11 cellular contexts compared by ENCODE assay signal in the genomic region with DNA sequence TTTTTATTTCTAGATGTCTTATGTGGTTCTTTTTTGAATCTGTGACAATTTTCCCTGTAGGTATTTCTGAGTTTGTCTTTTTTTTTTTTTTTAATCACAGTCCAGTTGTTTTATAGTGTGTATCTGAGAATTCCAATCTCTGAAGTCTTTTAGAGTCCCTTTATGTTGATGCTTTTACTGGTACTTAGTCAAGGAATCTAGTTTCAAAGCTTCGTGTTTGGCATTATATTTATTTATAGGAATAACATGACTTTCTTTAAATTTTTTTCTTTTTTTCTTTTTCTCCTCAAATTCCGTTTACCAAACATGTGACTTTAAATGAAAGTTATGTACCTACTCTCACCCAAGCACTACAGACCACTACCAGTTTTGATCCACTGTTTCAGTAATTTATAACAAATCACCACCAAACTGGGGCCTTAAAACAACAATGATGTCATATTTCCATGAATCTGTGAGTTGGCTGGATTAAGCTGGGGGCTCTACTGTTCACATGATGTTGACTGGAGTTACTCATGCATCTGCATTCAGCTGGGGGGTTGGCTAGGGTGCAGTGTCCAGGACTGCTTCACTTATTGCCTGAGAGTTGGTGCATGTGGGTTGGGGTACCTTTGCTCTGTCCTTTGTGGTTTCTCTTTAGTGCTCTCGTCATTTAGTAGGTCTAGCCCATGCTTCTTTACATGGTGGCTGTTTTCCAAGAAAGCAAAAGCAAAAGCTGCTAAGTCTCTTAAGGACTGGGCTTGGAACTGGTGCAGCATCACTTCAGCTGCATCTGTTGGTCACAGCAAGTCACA. TPM values are rescaled to one million over a fixed set of nuclear protein-coding genes. Genes with fewer than 3 reads are reported as not detected.
DNase-seq lines count a peak whose midpoint lies in the region; ATAC-seq and TF ChIP-seq lines count a peak whose summit lies in the region.
"Had no signal": no experiment of that assay in that cellular context is flagged by ENCODE, and none has a peak within 500 bp of the region (broad histone marks: within the 10 kb centered on the region; RNA-seq: fewer than 3 reads in every experiment).

No MANE protein-coding gene starts in this region.

- TF ChIP-seq CTCF in MCF 10A (IDR thresholded peaks at IDR 0.05; ENCODE audit: unreplicated experiment) (no peak), breast epithelium (IDR thresholded peaks at IDR 0.05) (no peak), transverse colon (IDR thresholded peaks at IDR 0.05) (no peak)
- no peak for TF ChIP-seq CTCF in CD4-positive, alpha-beta T cell (IDR thresholded peaks at IDR 0.05)

- H3K27ac ChIP-seq in breast epithelium (no peak overlapping the region), transverse colon (peak overlapping the region; percentile 7 to 72 (median 58))
- no peak overlapping the region for H3K27ac ChIP-seq in CD4-positive, alpha-beta T cell (ENCODE audit: low read depth, low read length)
- H3K27ac ChIP-seq: KMS-11 had no signal

- DNase-seq in MCF 10A (ENCODE audit: unreplicated experiment) (peak; percentile 14), breast epithelium (ENCODE audit: low spot score in 2 of 2) (no peak), globus pallidus (ENCODE audit: low spot score) (peak; percentile 16), transverse colon (no peak)
- no peak for DNase-seq in activated T-helper 1 cell treated with anti-CD3 and anti-CD28 coated beads, Interleukin-12 subunit alpha, Interleukin-12 subunit beta, Interleukin-2, Interleukin-4 antibody, amounts not matched to agents 30 ng/mL and 10 ng/mL and 1 ng/mL, durations not matched to agents 14 hours and 24 hours and 36 hours (ENCODE audit: low spot score)
- no peak for DNase-seq in CD4-positive, alpha-beta T cell
- DNase-seq: CD8-positive, alpha-beta memory T cell; NCI-H510A had no signal

- BruUV-seq in MCF 10A (replicated peaks; lab: Mats Ljungman, UMichigan), result no TSS peak

- H3K36me3 ChIP-seq in breast epithelium (no peaks in the 10 kb centered on the region), transverse colon (no peaks in the 10 kb centered on the region)

- H3K27me3 ChIP-seq in breast epithelium (no peaks in the 10 kb centered on the region), transverse colon (no peaks in the 10 kb centered on the region)
- H3K27me3 ChIP-seq in CD4-positive, alpha-beta T cell (ENCODE audit: control insufficient read depth, insufficient read depth, low read length), result no peaks in the 10 kb centered on the region

- in situ Hi-C loops in transverse colon (cut with MboI; ENCODE audit: low pct_ligation_motif_present in 1 of 4, low pct_unique_long_range_greater_than_20kb in 1 of 4, low sequenced_read_pairs in 3 of 4), result no loop called here

- H3K4me1 ChIP-seq in breast epithelium (no peaks in the 10 kb centered on the region), transverse colon (peaks cover 6 to 37% (median 21%) of the 10 kb centered on the region in 4 donors)

- H3K4me1 Mint-ChIP-seq in MCF 10A (ENCODE audit: insufficient read depth, unreplicated experiment), result peaks cover 15% of the 10 kb centered on the region
- H3K4me1 Mint-ChIP-seq in activated T-helper 1 cell treated with anti-CD3 and anti-CD28 coated beads, Interleukin-12 subunit alpha, Interleukin-12 subunit beta, Interleukin-2, Interleukin-4 antibody, amounts not matched to agents 30 ng/mL and 10 ng/mL and 1 ng/mL, durations not matched to agents 14 hours and 24 hours and 36 hours (ENCODE audit: low read depth), result peaks cover 38% of the 10 kb centered on the region
- H3K4me1 Mint-ChIP-seq in CD4-positive, alpha-beta T cell (ENCODE audit: low read depth), result peaks cover 22% of the 10 kb centered on the region

- no peaks in the 10 kb centered on the region for H3K9me3 ChIP-seq in breast epithelium
- H3K9me3 ChIP-seq in transverse colon, result no peaks in the 10 kb centered on the region
- H3K9me3 ChIP-seq in CD4-positive, alpha-beta T cell (ENCODE audit: control insufficient read depth, low read length), result no peaks in the 10 kb centered on the region

- no peak overlapping the region for H3K4me3 Mint-ChIP-seq in MCF 10A (ENCODE audit: unreplicated experiment)
- H3K4me3 Mint-ChIP-seq in activated T-helper 1 cell treated with anti-CD3 and anti-CD28 coated beads, Interleukin-12 subunit alpha, Interleukin-12 subunit beta, Interleukin-2, Interleukin-4 antibody, amounts not matched to agents 30 ng/mL and 10 ng/mL and 1 ng/mL, durations not matched to agents 14 hours and 24 hours and 36 hours, result no peak overlapping the region
- no peak overlapping the region for H3K4me3 Mint-ChIP-seq in CD4-positive, alpha-beta T cell
- H3K4me3 Mint-ChIP-seq: CD8-positive, alpha-beta memory T cell had no signal

- H3K9me3 Mint-ChIP-seq in MCF 10A (ENCODE audit: unreplicated experiment), result no peaks in the 10 kb centered on the region
- no peaks in the 10 kb centered on the region for H3K9me3 Mint-ChIP-seq in activated T-helper 1 cell treated with anti-CD3 and anti-CD28 coated beads, Interleukin-12 subunit alpha, Interleukin-12 subunit beta, Interleukin-2, Interleukin-4 antibody, amounts not matched to agents 30 ng/mL and 10 ng/mL and 1 ng/mL, durations not matched to agents 14 hours and 24 hours and 36 hours
- no peaks in the 10 kb centered on the region for H3K9me3 Mint-ChIP-seq in CD4-positive, alpha-beta T cell
- H3K9me3 Mint-ChIP-seq: CD8-positive, alpha-beta memory T cell had no signal

- POLR2A ChIA-PET in MCF 10A (lab: Yijun Ruan, JAX), result interaction anchor here (1.2 to 6.1 kb wide), 6 partner anchors 9 to 57 kb away, joined by 3 to 48 read pairs (median 4); no protein-coding TSS in a partner anchor
- POLR2A ChIA-PET in CD4-positive, alpha-beta T cell (lab: Charles Lee), result interaction anchor here (1.1 kb wide), 1 partner anchor 155 kb away, joined by 3 read pairs; no protein-coding TSS in a partner anchor

- peak overlapping the region; percentile 11 for H3K27ac Mint-ChIP-seq in MCF 10A (ENCODE audit: low read depth, unreplicated experiment)
- peak overlapping the region; percentile 44 for H3K27ac Mint-ChIP-seq in activated T-helper 1 cell treated with anti-CD3 and anti-CD28 coated beads, Interleukin-12 subunit alpha, Interleukin-12 subunit beta, Interleukin-2, Interleukin-4 antibody, amounts not matched to agents 30 ng/mL and 10 ng/mL and 1 ng/mL, durations not matched to agents 14 hours and 24 hours and 36 hours
- H3K27ac Mint-ChIP-seq in CD4-positive, alpha-beta T cell, result no peak overlapping the region

- TF ChIP-seq EP300 in transverse colon (IDR thresholded peaks at IDR 0.05; ENCODE audit: low read depth), result no peak

- H3K27me3 Mint-ChIP-seq in MCF 10A (ENCODE audit: insufficient read depth, unreplicated experiment), result no peaks in the 10 kb centered on the region
- no peaks in the 10 kb centered on the region for H3K27me3 Mint-ChIP-seq in activated T-helper 1 cell treated with anti-CD3 and anti-CD28 coated beads, Interleukin-12 subunit alpha, Interleukin-12 subunit beta, Interleukin-2, Interleukin-4 antibody, amounts not matched to agents 30 ng/mL and 10 ng/mL and 1 ng/mL, durations not matched to agents 14 hours and 24 hours and 36 hours (ENCODE audit: insufficient read depth)
- no peaks in the 10 kb centered on the region for H3K27me3 Mint-ChIP-seq in CD4-positive, alpha-beta T cell
- H3K27me3 Mint-ChIP-seq: CD8-positive, alpha-beta memory T cell had no signal

- peaks cover under 1% of the 10 kb centered on the region for H3K36me3 Mint-ChIP-seq in MCF 10A (ENCODE audit: insufficient read depth, unreplicated experiment)
- H3K36me3 Mint-ChIP-seq in activated T-helper 1 cell treated with anti-CD3 and anti-CD28 coated beads, Interleukin-12 subunit alpha, Interleukin-12 subunit beta, Interleukin-2, Interleukin-4 antibody, amounts not matched to agents 30 ng/mL and 10 ng/mL and 1 ng/mL, durations not matched to agents 14 hours and 24 hours and 36 hours (ENCODE audit: low read depth), result peaks cover 13% of the 10 kb centered on the region
- H3K36me3 Mint-ChIP-seq in CD4-positive, alpha-beta T cell (ENCODE audit: low read depth), result peaks cover 55% of the 10 kb centered on the region

- ATAC-seq in GM21360 (IDR thresholded peaks at IDR 0.05; ENCODE audit: unreplicated experiment), result no peak
- no peak for ATAC-seq in HG03460 (IDR thresholded peaks at IDR 0.05; ENCODE audit: unreplicated experiment)
- ATAC-seq in CD4-positive, alpha-beta T cell (ENCODE audit: poor library complexity), result no peak

- WGBS in transverse colon (ENCODE audit: low coverage in 1 of 2), 2 donors, result 54 to 58% methylated on average over 2 to 3 of the region's 3 CpGs

- no peak overlapping the region for H3K4me3 ChIP-seq in breast epithelium
- H3K4me3 ChIP-seq in transverse colon, result no peak overlapping the region

- no peak for TF ChIP-seq POLR2A in breast epithelium (IDR thresholded peaks at IDR 0.05)
- TF ChIP-seq POLR2A in transverse colon (IDR thresholded peaks at IDR 0.05), result no peak

- CTCF ChIA-PET in MCF 10A (lab: Yijun Ruan, JAX), result interaction anchor here (0.7 to 1.1 kb wide), 4 partner anchors 28 to 132 kb away, joined by 3 to 5 read pairs (median 4); no protein-coding TSS in a partner anchor
- CTCF ChIA-PET in CD4-positive, alpha-beta T cell (lab: Charles Lee), result no interaction called here

- intact Hi-C loops in MCF 10A (cut with micrococcal nuclease) (no loop called here), breast epithelium (cut with DNase I; ENCODE audit: low total_unique reads) (no loop called here), transverse colon (cut with DNase I; ENCODE audit: low total_unique reads) (no loop called here)
- intact Hi-C loops in activated T-helper 1 cell treated with anti-CD3 and anti-CD28 coated beads, Interleukin-12 subunit alpha, Interleukin-12 subunit beta, Interleukin-2, Interleukin-4 antibody, amounts not matched to agents 30 ng/mL and 10 ng/mL and 1 ng/mL, durations not matched to agents 14 hours and 24 hours and 36 hours (cut with micrococcal nuclease), result no loop called here
- intact Hi-C loops in CD4-positive, alpha-beta T cell (cut with DNase I, micrococcal nuclease), result no loop called here

RNA-seq across cellular contexts. Expression of a gene that starts 22.3 kb away (rescaled TPM):
- total RNA-seq in MCF 10A (2022), result 0.54 and 0.79 TPM in 2 replicates
- total RNA-seq in breast epithelium, result under 1 TPM in 1 of 3 donors, not detected in 2; 0.33 TPM
- not detected in 2 replicates for total RNA-seq in activated T-helper 1 cell treated with anti-CD3 and anti-CD28 coated beads, Interleukin-12 subunit alpha, Interleukin-12 subunit beta, Interleukin-2, Interleukin-4 antibody, amounts not matched to agents 30 ng/mL and 10 ng/mL and 1 ng/mL, durations not matched to agents 14 hours and 24 hours and 36 hours
- 1 to 10 TPM in 2 of 4 donors, not detected in 2; 1.3 to 1.9 TPM for total RNA-seq in transverse colon
- total RNA-seq in CD4-positive, alpha-beta T cell, result not detected
- total RNA-seq: CD8-positive, alpha-beta memory T cell had no signal

RNA-seq across cellular contexts. Expression of a gene that starts 58.2 kb away (rescaled TPM):
- total RNA-seq in MCF 10A (2022), result 41.2 and 47.4 TPM in 2 replicates
- total RNA-seq in breast epithelium, result 10 to 100 TPM; 10.9 to 23.4 (median 20.6) TPM
- 30.1 and 30.8 TPM in 2 replicates for total RNA-seq in activated T-helper 1 cell treated with anti-CD3 and anti-CD28 coated beads, Interleukin-12 subunit alpha, Interleukin-12 subunit beta, Interleukin-2, Interleukin-4 antibody, amounts not matched to agents 30 ng/mL and 10 ng/mL and 1 ng/mL, durations not matched to agents 14 hours and 24 hours and 36 hours
- total RNA-seq in transverse colon, result 10 to 100 TPM in 3 of 4 donors, 1 to 10 TPM in 1; 6.8 to 23.8 (median 13.5) TPM
- total RNA-seq in CD4-positive, alpha-beta T cell, result 10 to 100 TPM; 11.7 to 14.8 TPM

Comparison
In these comparisons a context has a peak if more than half of its experiments do, and no peak if none do; other contexts are left out.
1. DNase-seq: peak in MCF 10A (single experiment) and globus pallidus (single experiment); none in breast epithelium (0 of 2), activated T-helper 1 cell treated with anti-CD3 and anti-CD28 coated beads, Interleukin-12 subunit alpha, Interleukin-12 subunit beta, Interleukin-2, Interleukin-4 antibody, amounts not matched to agents 30 ng/mL and 10 ng/mL and 1 ng/mL, durations not matched to agents 14 hours and 24 hours and 36 hours (single experiment), transverse colon (single experiment) and CD4-positive, alpha-beta T cell (0 of 10).
2. H3K27ac ChIP-seq: peak in transverse colon (4 of 4); none in breast epithelium (0 of 2) and CD4-positive, alpha-beta T cell (single experiment).